ENCODE assay signal across 1 cellular context in the genomic region with DNA sequence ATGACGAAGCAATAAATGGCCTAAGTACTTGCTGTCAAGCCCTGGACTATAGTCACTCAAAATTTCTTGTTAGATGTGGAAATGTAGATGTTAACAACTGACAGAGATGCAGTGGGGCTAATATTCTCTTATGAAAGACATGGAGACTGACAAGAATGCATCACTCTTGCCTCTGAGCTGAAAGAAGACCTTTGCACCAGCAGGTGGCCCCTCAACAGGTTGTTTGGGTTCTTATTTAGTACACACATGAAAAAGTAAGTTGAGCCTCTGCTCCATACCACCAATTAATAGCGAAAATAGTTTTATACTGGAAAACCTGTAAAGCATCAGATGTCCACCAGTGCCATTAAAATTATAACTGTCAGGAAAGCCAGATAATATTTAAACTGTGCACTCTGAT.
TF ChIP-seq lines count a peak whose summit lies in the region.

No MANE protein-coding gene starts in this region.

TF ChIP-seq in HCT116, 20 proteins besides CTCF, POLR2A, EP300 and RAD21:
- no peak for TF ChIP-seq EGR1 (IDR thresholded peaks at IDR 0.05; ENCODE audit: low read depth)
- no peak for TF ChIP-seq ZFX (IDR thresholded peaks at IDR 0.05)
- no peak for TF ChIP-seq TCF7L2 (IDR thresholded peaks at IDR 0.05; ENCODE audit: borderline replicate concordance, extremely low read depth, insufficient read depth, insufficient read length)
- TF ChIP-seq FOSL1 (IDR thresholded peaks at IDR 0.05; ENCODE audit: low read depth), result no peak
- TF ChIP-seq CBX3 (IDR thresholded peaks at IDR 0.05; ENCODE audit: low read depth), result no peak
- TF ChIP-seq POLR2AphosphoS5 (IDR thresholded peaks at IDR 0.05; ENCODE audit: low read depth, low read length), result no peak
- TF ChIP-seq, protein P1, sequence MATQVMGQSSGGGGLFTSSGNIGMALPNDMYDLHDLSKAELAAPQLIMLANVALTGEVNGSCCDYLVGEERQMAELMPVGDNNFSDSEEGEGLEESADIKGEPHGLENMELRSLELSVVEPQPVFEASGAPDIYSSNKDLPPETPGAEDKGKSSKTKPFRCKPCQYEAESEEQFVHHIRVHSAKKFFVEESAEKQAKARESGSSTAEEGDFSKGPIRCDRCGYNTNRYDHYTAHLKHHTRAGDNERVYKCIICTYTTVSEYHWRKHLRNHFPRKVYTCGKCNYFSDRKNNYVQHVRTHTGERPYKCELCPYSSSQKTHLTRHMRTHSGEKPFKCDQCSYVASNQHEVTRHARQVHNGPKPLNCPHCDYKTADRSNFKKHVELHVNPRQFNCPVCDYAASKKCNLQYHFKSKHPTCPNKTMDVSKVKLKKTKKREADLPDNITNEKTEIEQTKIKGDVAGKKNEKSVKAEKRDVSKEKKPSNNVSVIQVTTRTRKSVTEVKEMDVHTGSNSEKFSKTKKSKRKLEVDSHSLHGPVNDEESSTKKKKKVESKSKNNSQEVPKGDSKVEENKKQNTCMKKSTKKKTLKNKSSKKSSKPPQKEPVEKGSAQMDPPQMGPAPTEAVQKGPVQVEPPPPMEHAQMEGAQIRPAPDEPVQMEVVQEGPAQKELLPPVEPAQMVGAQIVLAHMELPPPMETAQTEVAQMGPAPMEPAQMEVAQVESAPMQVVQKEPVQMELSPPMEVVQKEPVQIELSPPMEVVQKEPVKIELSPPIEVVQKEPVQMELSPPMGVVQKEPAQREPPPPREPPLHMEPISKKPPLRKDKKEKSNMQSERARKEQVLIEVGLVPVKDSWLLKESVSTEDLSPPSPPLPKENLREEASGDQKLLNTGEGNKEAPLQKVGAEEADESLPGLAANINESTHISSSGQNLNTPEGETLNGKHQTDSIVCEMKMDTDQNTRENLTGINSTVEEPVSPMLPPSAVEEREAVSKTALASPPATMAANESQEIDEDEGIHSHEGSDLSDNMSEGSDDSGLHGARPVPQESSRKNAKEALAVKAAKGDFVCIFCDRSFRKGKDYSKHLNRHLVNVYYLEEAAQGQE (IDR thresholded peaks at IDR 0.05; ENCODE audit: low read depth), result no peak
- no peak for TF ChIP-seq ZNF274 (IDR thresholded peaks at IDR 0.05; ENCODE audit: low read depth, low read length)
- TF ChIP-seq, protein P2, sequence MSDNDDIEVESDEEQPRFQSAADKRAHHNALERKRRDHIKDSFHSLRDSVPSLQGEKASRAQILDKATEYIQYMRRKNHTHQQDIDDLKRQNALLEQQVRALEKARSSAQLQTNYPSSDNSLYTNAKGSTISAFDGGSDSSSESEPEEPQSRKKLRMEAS (IDR thresholded peaks at IDR 0.05), result no peak
- TF ChIP-seq, protein P3, sequence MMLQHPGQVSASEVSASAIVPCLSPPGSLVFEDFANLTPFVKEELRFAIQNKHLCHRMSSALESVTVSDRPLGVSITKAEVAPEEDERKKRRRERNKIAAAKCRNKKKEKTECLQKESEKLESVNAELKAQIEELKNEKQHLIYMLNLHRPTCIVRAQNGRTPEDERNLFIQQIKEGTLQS (IDR thresholded peaks at IDR 0.05), result no peak
- TF ChIP-seq EZH2phosphoT487 (IDR thresholded peaks at IDR 0.05; ENCODE audit: borderline replicate concordance), result no peak
- no peak for TF ChIP-seq EZH2 (IDR thresholded peaks at IDR 0.05)
- TF ChIP-seq JUND (IDR thresholded peaks at IDR 0.05), result no peak
- no peak for TF ChIP-seq SIN3A (IDR thresholded peaks at IDR 0.05; ENCODE audit: low read depth)
- no peak for TF ChIP-seq CEBPB (IDR thresholded peaks at IDR 0.05; ENCODE audit: low read depth)
- TF ChIP-seq, protein P4, sequence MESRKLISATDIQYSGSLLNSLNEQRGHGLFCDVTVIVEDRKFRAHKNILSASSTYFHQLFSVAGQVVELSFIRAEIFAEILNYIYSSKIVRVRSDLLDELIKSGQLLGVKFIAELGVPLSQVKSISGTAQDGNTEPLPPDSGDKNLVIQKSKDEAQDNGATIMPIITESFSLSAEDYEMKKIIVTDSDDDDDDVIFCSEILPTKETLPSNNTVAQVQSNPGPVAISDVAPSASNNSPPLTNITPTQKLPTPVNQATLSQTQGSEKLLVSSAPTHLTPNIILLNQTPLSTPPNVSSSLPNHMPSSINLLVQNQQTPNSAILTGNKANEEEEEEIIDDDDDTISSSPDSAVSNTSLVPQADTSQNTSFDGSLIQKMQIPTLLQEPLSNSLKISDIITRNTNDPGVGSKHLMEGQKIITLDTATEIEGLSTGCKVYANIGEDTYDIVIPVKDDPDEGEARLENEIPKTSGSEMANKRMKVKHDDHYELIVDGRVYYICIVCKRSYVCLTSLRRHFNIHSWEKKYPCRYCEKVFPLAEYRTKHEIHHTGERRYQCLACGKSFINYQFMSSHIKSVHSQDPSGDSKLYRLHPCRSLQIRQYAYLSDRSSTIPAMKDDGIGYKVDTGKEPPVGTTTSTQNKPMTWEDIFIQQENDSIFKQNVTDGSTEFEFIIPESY (IDR thresholded peaks at IDR 0.05; ENCODE audit: extremely low read depth, insufficient replicate concordance, low read length), result no peak
- TF ChIP-seq YY1 (IDR thresholded peaks at IDR 0.05; ENCODE audit: extremely low read depth, insufficient replicate concordance, low read depth, low read length), result no peak
- TF ChIP-seq SRF (IDR thresholded peaks at IDR 0.05; ENCODE audit: low read depth), result no peak
